In the genomic region with DNA sequence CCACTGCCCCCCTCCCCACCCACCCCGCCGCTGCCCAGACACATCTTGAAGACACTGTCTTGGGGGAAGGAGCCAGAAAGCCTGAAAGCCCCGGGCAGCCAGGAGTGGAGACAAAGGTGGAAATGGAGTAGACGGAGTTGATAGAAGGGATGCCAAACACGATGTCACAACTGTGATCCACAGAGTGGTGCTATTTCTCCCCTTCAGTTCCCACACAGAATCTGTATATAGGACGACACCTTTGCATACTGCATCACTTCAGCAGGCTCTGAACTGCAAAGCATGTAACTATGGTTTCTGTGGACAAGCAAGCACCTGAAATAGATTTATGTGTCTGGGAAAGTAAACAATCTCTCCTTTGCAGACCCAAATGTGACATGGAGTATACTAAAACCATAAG, we compare ENCODE assay signal across 3 cellular contexts.
TF ChIP-seq lines count a peak whose summit lies in the region.

No MANE protein-coding gene starts in this region.

TF ChIP-seq in liver, 16 proteins besides CTCF, POLR2A, EP300 and RAD21:
- TF ChIP-seq YY1 (IDR thresholded peaks at IDR 0.05) (no peak), HNF4G (IDR thresholded peaks at IDR 0.05) (no peak), GABPA (IDR thresholded peaks at IDR 0.05 in 1 of 2, conservative IDR thresholded peaks at IDR 0.05 in 1 of 2) (no peak), FOXA2 (IDR thresholded peaks at IDR 0.05) (no peak), NR2F2 (IDR thresholded peaks at IDR 0.05) (no peak), HNF4A (conservative IDR thresholded peaks at IDR 0.05) (no peak), JUND (IDR thresholded peaks at IDR 0.05) (no peak), EGR1 (IDR thresholded peaks at IDR 0.05; ENCODE audit: low read depth in 2 of 2) (no peak)
- TF ChIP-seq, protein P1, sequence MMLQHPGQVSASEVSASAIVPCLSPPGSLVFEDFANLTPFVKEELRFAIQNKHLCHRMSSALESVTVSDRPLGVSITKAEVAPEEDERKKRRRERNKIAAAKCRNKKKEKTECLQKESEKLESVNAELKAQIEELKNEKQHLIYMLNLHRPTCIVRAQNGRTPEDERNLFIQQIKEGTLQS (IDR thresholded peaks at IDR 0.05), result no peak
- TF ChIP-seq, protein P2, sequence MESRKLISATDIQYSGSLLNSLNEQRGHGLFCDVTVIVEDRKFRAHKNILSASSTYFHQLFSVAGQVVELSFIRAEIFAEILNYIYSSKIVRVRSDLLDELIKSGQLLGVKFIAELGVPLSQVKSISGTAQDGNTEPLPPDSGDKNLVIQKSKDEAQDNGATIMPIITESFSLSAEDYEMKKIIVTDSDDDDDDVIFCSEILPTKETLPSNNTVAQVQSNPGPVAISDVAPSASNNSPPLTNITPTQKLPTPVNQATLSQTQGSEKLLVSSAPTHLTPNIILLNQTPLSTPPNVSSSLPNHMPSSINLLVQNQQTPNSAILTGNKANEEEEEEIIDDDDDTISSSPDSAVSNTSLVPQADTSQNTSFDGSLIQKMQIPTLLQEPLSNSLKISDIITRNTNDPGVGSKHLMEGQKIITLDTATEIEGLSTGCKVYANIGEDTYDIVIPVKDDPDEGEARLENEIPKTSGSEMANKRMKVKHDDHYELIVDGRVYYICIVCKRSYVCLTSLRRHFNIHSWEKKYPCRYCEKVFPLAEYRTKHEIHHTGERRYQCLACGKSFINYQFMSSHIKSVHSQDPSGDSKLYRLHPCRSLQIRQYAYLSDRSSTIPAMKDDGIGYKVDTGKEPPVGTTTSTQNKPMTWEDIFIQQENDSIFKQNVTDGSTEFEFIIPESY (IDR thresholded peaks at IDR 0.05), result no peak
TF ChIP-seq in liver: peak in this region for 0.

TF ChIP-seq in HepG2, 621 proteins besides CTCF, POLR2A, EP300 and RAD21 (continues in another document):
- TF ChIP-seq, protein P3, sequence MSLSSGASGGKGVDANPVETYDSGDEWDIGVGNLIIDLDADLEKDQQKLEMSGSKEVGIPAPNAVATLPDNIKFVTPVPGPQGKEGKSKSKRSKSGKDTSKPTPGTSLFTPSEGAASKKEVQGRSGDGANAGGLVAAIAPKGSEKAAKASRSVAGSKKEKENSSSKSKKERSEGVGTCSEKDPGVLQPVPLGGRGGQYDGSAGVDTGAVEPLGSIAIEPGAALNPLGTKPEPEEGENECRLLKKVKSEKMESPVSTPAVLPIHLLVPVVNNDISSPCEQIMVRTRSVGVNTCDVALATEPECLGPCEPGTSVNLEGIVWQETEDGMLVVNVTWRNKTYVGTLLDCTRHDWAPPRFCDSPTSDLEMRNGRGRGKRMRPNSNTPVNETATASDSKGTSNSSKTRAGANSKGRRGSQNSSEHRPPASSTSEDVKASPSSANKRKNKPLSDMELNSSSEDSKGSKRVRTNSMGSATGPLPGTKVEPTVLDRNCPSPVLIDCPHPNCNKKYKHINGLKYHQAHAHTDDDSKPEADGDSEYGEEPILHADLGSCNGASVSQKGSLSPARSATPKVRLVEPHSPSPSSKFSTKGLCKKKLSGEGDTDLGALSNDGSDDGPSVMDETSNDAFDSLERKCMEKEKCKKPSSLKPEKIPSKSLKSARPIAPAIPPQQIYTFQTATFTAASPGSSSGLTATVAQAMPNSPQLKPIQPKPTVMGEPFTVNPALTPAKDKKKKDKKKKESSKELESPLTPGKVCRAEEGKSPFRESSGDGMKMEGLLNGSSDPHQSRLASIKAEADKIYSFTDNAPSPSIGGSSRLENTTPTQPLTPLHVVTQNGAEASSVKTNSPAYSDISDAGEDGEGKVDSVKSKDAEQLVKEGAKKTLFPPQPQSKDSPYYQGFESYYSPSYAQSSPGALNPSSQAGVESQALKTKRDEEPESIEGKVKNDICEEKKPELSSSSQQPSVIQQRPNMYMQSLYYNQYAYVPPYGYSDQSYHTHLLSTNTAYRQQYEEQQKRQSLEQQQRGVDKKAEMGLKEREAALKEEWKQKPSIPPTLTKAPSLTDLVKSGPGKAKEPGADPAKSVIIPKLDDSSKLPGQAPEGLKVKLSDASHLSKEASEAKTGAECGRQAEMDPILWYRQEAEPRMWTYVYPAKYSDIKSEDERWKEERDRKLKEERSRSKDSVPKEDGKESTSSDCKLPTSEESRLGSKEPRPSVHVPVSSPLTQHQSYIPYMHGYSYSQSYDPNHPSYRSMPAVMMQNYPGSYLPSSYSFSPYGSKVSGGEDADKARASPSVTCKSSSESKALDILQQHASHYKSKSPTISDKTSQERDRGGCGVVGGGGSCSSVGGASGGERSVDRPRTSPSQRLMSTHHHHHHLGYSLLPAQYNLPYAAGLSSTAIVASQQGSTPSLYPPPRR (CRISPR knock-in tag; IDR thresholded peaks at IDR 0.05; ENCODE audit: borderline replicate concordance), result no peak
- TF ChIP-seq ZNF790 (CRISPR knock-in tag; IDR thresholded peaks at IDR 0.05; ENCODE audit: borderline replicate concordance) (no peak), HNRNPUL1 (IDR thresholded peaks at IDR 0.05; ENCODE audit: low read depth, low read length) (no peak), CBX2 (IDR thresholded peaks at IDR 0.05; ENCODE audit: low read depth, low read length) (no peak), CBX2 (CRISPR knock-in tag; IDR thresholded peaks at IDR 0.05; ENCODE audit: low read depth) (no peak), CEBPB (IDR thresholded peaks at IDR 0.05; ENCODE audit: borderline replicate concordance, low read depth, low read length) (no peak), KLF9 (CRISPR knock-in tag; IDR thresholded peaks at IDR 0.05; ENCODE audit: low read depth) (no peak), SKI (IDR thresholded peaks at IDR 0.05; ENCODE audit: partially characterized antibody) (no peak), RBAK (CRISPR knock-in tag; IDR thresholded peaks at IDR 0.05) (no peak)
- TF ChIP-seq, protein P4, sequence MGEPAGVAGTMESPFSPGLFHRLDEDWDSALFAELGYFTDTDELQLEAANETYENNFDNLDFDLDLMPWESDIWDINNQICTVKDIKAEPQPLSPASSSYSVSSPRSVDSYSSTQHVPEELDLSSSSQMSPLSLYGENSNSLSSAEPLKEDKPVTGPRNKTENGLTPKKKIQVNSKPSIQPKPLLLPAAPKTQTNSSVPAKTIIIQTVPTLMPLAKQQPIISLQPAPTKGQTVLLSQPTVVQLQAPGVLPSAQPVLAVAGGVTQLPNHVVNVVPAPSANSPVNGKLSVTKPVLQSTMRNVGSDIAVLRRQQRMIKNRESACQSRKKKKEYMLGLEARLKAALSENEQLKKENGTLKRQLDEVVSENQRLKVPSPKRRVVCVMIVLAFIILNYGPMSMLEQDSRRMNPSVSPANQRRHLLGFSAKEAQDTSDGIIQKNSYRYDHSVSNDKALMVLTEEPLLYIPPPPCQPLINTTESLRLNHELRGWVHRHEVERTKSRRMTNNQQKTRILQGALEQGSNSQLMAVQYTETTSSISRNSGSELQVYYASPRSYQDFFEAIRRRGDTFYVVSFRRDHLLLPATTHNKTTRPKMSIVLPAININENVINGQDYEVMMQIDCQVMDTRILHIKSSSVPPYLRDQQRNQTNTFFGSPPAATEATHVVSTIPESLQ (CRISPR knock-in tag; conservative IDR thresholded peaks at IDR 0.05), result no peak

TF ChIP-seq in GM12878, 131 proteins besides CTCF, POLR2A, EP300 and RAD21:
- TF ChIP-seq BHLHE40 (IDR thresholded peaks at IDR 0.05; ENCODE audit: borderline replicate concordance in 1 of 2, low read depth in 2 of 2, low read length in 1 of 2), result no peak
- TF ChIP-seq STAT1 (conservative IDR thresholded peaks at IDR 0.05), result no peak
- no peak for TF ChIP-seq JUNB (IDR thresholded peaks at IDR 0.05)
- TF ChIP-seq ZNF622 (IDR thresholded peaks at IDR 0.05), result no peak
- TF ChIP-seq JUND (IDR thresholded peaks at IDR 0.05; ENCODE audit: low read depth, low read length), result no peak
- TF ChIP-seq YBX1 (IDR thresholded peaks at IDR 0.05), result no peak
- TF ChIP-seq, protein P5, sequence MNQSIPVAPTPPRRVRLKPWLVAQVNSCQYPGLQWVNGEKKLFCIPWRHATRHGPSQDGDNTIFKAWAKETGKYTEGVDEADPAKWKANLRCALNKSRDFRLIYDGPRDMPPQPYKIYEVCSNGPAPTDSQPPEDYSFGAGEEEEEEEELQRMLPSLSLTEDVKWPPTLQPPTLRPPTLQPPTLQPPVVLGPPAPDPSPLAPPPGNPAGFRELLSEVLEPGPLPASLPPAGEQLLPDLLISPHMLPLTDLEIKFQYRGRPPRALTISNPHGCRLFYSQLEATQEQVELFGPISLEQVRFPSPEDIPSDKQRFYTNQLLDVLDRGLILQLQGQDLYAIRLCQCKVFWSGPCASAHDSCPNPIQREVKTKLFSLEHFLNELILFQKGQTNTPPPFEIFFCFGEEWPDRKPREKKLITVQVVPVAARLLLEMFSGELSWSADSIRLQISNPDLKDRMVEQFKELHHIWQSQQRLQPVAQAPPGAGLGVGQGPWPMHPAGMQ (IDR thresholded peaks at IDR 0.05; ENCODE audit: borderline replicate concordance), result no peak
- TF ChIP-seq, protein P6, sequence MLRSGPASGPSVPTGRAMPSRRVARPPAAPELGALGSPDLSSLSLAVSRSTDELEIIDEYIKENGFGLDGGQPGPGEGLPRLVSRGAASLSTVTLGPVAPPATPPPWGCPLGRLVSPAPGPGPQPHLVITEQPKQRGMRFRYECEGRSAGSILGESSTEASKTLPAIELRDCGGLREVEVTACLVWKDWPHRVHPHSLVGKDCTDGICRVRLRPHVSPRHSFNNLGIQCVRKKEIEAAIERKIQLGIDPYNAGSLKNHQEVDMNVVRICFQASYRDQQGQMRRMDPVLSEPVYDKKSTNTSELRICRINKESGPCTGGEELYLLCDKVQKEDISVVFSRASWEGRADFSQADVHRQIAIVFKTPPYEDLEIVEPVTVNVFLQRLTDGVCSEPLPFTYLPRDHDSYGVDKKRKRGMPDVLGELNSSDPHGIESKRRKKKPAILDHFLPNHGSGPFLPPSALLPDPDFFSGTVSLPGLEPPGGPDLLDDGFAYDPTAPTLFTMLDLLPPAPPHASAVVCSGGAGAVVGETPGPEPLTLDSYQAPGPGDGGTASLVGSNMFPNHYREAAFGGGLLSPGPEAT (IDR thresholded peaks at IDR 0.05; ENCODE audit: low read depth), result no peak
- TF ChIP-seq, protein P7, sequence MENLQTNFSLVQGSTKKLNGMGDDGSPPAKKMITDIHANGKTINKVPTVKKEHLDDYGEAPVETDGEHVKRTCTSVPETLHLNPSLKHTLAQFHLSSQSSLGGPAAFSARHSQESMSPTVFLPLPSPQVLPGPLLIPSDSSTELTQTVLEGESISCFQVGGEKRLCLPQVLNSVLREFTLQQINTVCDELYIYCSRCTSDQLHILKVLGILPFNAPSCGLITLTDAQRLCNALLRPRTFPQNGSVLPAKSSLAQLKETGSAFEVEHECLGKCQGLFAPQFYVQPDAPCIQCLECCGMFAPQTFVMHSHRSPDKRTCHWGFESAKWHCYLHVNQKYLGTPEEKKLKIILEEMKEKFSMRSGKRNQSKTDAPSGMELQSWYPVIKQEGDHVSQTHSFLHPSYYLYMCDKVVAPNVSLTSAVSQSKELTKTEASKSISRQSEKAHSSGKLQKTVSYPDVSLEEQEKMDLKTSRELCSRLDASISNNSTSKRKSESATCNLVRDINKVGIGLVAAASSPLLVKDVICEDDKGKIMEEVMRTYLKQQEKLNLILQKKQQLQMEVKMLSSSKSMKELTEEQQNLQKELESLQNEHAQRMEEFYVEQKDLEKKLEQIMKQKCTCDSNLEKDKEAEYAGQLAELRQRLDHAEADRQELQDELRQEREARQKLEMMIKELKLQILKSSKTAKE (IDR thresholded peaks at IDR 0.05; ENCODE audit: low read depth, poor library complexity, severe bottlenecking), result no peak
- TF ChIP-seq IRF4 (IDR thresholded peaks at IDR 0.05; ENCODE audit: low read depth, low read length), result no peak
- no peak for TF ChIP-seq YY1 (IDR thresholded peaks at IDR 0.05; ENCODE audit: low read depth, low read length)
- no peak for TF ChIP-seq ZNF384 (IDR thresholded peaks at IDR 0.05; ENCODE audit: borderline replicate concordance, low read depth, low read length)
- TF ChIP-seq IKZF1 (conservative IDR thresholded peaks at IDR 0.05), result no peak
- TF ChIP-seq HDAC2 (IDR thresholded peaks at IDR 0.05), result no peak
